Comparison of ENCODE assay signal across 1 cellular context in the genomic region with DNA sequence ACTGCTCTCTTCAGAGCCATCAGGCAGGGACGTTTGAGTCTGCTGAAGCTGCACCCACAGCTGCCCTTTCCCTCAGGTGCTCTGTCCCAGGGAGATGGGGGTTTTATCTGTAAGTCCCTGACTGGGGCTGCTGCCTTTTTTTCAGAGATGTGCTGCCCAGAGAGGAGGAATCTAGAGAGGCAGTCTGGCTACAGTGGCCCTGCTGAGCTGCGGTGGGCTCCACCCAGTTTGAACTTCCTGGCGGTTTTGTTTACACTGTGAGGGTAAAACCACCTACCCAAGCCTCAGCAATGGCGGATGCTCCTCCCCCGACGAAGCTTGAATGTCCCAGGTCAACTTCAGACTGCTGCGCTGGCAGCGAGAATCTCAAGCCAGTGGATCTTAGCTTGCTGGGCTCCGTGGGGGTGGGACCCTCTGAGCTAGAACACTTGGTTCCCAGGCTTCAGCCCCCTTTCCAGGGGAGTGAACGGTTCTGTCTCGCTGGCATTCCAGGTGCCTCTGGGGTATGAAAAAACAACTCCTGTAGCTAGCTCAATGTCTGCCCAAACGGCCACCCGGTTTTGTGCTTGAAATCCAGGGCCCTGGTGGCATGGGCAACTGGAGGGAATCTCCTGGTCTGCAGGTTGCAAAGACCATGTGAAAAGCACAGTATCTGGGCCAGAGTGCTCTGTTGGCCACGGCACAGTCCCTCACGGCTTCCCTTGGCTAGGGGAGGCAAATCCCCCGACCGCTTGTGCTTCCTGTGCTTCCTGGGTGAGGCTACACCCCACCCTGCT.
TF ChIP-seq lines count a peak whose summit lies in the region.

No MANE protein-coding gene starts in this region.

TF ChIP-seq in HepG2, 621 proteins besides CTCF, POLR2A, EP300 and RAD21 (continued from another document and continues in another):
- TF ChIP-seq, protein P1, sequence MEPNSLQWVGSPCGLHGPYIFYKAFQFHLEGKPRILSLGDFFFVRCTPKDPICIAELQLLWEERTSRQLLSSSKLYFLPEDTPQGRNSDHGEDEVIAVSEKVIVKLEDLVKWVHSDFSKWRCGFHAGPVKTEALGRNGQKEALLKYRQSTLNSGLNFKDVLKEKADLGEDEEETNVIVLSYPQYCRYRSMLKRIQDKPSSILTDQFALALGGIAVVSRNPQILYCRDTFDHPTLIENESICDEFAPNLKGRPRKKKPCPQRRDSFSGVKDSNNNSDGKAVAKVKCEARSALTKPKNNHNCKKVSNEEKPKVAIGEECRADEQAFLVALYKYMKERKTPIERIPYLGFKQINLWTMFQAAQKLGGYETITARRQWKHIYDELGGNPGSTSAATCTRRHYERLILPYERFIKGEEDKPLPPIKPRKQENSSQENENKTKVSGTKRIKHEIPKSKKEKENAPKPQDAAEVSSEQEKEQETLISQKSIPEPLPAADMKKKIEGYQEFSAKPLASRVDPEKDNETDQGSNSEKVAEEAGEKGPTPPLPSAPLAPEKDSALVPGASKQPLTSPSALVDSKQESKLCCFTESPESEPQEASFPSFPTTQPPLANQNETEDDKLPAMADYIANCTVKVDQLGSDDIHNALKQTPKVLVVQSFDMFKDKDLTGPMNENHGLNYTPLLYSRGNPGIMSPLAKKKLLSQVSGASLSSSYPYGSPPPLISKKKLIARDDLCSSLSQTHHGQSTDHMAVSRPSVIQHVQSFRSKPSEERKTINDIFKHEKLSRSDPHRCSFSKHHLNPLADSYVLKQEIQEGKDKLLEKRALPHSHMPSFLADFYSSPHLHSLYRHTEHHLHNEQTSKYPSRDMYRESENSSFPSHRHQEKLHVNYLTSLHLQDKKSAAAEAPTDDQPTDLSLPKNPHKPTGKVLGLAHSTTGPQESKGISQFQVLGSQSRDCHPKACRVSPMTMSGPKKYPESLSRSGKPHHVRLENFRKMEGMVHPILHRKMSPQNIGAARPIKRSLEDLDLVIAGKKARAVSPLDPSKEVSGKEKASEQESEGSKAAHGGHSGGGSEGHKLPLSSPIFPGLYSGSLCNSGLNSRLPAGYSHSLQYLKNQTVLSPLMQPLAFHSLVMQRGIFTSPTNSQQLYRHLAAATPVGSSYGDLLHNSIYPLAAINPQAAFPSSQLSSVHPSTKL (CRISPR knock-in tag; IDR thresholded peaks at IDR 0.05): peak; percentile 57; the same call in 1 of the 2 replicates
- TF ChIP-seq GFI1 (CRISPR knock-in tag; IDR thresholded peaks at IDR 0.05; ENCODE audit: borderline replicate concordance): no peak
- TF ChIP-seq ZNF737 (CRISPR knock-in tag; IDR thresholded peaks at IDR 0.05; ENCODE audit: borderline replicate concordance): no peak
- TF ChIP-seq, protein P2, sequence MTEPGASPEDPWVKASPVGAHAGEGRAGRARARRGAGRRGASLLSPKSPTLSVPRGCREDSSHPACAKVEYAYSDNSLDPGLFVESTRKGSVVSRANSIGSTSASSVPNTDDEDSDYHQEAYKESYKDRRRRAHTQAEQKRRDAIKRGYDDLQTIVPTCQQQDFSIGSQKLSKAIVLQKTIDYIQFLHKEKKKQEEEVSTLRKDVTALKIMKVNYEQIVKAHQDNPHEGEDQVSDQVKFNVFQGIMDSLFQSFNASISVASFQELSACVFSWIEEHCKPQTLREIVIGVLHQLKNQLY (CRISPR knock-in tag; IDR thresholded peaks at IDR 0.05): no peak
- peak; percentile 35; the same call in 1 of the 2 replicates for TF ChIP-seq BCL6 (CRISPR knock-in tag; IDR thresholded peaks at IDR 0.05)
- 0 out of 2 replicates have a peak, but pooled peaks have one; percentile 23 for TF ChIP-seq NCOA2 (CRISPR knock-in tag; IDR thresholded peaks at IDR 0.05)
- no peak for TF ChIP-seq PHF5A (CRISPR knock-in tag; IDR thresholded peaks at IDR 0.05; ENCODE audit: low read depth, unreplicated experiment)
- TF ChIP-seq ZEB1 (IDR thresholded peaks at IDR 0.05; ENCODE audit: insufficient replicate concordance, low read depth): no peak
- TF ChIP-seq ERF (CRISPR knock-in tag; IDR thresholded peaks at IDR 0.05): peak; percentile 38; the same call in 1 of the 2 replicates
- no peak for TF ChIP-seq MEF2D (CRISPR knock-in tag; IDR thresholded peaks at IDR 0.05)
- TF ChIP-seq ZNF629 (CRISPR knock-in tag; conservative IDR thresholded peaks at IDR 0.05): no peak
- TF ChIP-seq ZNF567 (CRISPR knock-in tag; IDR thresholded peaks at IDR 0.05; ENCODE audit: borderline replicate concordance): no peak
- TF ChIP-seq ARHGAP35 (CRISPR knock-in tag; IDR thresholded peaks at IDR 0.05; ENCODE audit: borderline replicate concordance): no peak
- TF ChIP-seq, protein P3, sequence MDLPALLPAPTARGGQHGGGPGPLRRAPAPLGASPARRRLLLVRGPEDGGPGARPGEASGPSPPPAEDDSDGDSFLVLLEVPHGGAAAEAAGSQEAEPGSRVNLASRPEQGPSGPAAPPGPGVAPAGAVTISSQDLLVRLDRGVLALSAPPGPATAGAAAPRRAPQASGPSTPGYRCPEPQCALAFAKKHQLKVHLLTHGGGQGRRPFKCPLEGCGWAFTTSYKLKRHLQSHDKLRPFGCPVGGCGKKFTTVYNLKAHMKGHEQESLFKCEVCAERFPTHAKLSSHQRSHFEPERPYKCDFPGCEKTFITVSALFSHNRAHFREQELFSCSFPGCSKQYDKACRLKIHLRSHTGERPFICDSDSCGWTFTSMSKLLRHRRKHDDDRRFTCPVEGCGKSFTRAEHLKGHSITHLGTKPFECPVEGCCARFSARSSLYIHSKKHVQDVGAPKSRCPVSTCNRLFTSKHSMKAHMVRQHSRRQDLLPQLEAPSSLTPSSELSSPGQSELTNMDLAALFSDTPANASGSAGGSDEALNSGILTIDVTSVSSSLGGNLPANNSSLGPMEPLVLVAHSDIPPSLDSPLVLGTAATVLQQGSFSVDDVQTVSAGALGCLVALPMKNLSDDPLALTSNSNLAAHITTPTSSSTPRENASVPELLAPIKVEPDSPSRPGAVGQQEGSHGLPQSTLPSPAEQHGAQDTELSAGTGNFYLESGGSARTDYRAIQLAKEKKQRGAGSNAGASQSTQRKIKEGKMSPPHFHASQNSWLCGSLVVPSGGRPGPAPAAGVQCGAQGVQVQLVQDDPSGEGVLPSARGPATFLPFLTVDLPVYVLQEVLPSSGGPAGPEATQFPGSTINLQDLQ (CRISPR knock-in tag; IDR thresholded peaks at IDR 0.05): no peak
- TF ChIP-seq CBX5 (CRISPR knock-in tag; IDR thresholded peaks at IDR 0.05; ENCODE audit: borderline replicate concordance): peak; percentile 65; the same call in 1 of the 2 replicates
- 0 out of 2 replicates have a peak, but pooled peaks have one; percentile 45 for TF ChIP-seq ZNF501 (CRISPR knock-in tag; IDR thresholded peaks at IDR 0.05)
- TF ChIP-seq ZNF292 (CRISPR knock-in tag; IDR thresholded peaks at IDR 0.05; ENCODE audit: borderline replicate concordance, low read depth): 0 out of 2 replicates have a peak, but pooled peaks have one; percentile 10
- no peak for TF ChIP-seq SP4 (CRISPR knock-in tag; IDR thresholded peaks at IDR 0.05)
- TF ChIP-seq ZNF234 (CRISPR knock-in tag; conservative IDR thresholded peaks at IDR 0.05): no peak
- TF ChIP-seq, protein P4, sequence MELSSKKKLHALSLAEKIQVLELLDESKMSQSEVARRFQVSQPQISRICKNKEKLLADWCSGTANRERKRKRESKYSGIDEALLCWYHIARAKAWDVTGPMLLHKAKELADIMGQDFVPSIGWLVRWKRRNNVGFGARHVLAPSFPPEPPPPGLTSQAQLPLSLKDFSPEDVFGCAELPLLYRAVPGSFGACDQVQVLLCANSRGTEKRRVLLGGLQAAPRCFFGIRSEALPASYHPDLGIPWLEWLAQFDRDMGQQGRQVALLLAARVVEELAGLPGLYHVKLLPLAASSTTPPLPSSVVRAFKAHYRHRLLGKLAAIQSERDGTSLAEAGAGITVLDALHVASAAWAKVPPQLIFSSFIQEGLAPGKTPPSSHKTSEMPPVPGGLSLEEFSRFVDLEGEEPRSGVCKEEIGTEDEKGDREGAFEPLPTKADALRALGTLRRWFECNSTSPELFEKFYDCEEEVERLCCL (CRISPR knock-in tag; IDR thresholded peaks at IDR 0.05; ENCODE audit: borderline replicate concordance): 0 out of 2 replicates have a peak, but pooled peaks have one; percentile 55
- no peak for TF ChIP-seq KDM1A (CRISPR knock-in tag; IDR thresholded peaks at IDR 0.05)
- no peak for TF ChIP-seq ZNF124 (CRISPR knock-in tag; IDR thresholded peaks at IDR 0.05)
- no peak for TF ChIP-seq KLF9 (CRISPR knock-in tag; IDR thresholded peaks at IDR 0.05; ENCODE audit: low read depth)
- no peak for TF ChIP-seq HHEX (CRISPR knock-in tag; IDR thresholded peaks at IDR 0.05)
- TF ChIP-seq NR2F2 (IDR thresholded peaks at IDR 0.05; ENCODE audit: borderline replicate concordance, low read depth): no peak
- no peak for TF ChIP-seq ZFAT (CRISPR knock-in tag; conservative IDR thresholded peaks at IDR 0.05)
- no peak for TF ChIP-seq GABPA (IDR thresholded peaks at IDR 0.05; ENCODE audit: low read depth, low read length)
- TF ChIP-seq GABPA (CRISPR knock-in tag; IDR thresholded peaks at IDR 0.05; ENCODE audit: low read depth): 0 out of 2 replicates have a peak, but pooled peaks have one; percentile 14
- TF ChIP-seq ZBTB1 (CRISPR knock-in tag; IDR thresholded peaks at IDR 0.05; ENCODE audit: borderline replicate concordance): no peak
- no peak for TF ChIP-seq SRSF9 (IDR thresholded peaks at IDR 0.05; ENCODE audit: borderline replicate concordance, insufficient read depth, low read depth, low read length, poor library complexity, severe bottlenecking)
- TF ChIP-seq, protein P5, sequence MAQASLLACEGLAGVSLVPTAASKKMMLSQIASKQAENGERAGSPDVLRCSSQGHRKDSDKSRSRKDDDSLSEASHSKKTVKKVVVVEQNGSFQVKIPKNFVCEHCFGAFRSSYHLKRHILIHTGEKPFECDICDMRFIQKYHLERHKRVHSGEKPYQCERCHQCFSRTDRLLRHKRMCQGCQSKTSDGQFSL (CRISPR knock-in tag; IDR thresholded peaks at IDR 0.05): no peak
- TF ChIP-seq TAF1 (CRISPR knock-in tag; IDR thresholded peaks at IDR 0.05): peak; percentile 38; the same call in 1 of the 2 replicates
- TF ChIP-seq, protein P6, sequence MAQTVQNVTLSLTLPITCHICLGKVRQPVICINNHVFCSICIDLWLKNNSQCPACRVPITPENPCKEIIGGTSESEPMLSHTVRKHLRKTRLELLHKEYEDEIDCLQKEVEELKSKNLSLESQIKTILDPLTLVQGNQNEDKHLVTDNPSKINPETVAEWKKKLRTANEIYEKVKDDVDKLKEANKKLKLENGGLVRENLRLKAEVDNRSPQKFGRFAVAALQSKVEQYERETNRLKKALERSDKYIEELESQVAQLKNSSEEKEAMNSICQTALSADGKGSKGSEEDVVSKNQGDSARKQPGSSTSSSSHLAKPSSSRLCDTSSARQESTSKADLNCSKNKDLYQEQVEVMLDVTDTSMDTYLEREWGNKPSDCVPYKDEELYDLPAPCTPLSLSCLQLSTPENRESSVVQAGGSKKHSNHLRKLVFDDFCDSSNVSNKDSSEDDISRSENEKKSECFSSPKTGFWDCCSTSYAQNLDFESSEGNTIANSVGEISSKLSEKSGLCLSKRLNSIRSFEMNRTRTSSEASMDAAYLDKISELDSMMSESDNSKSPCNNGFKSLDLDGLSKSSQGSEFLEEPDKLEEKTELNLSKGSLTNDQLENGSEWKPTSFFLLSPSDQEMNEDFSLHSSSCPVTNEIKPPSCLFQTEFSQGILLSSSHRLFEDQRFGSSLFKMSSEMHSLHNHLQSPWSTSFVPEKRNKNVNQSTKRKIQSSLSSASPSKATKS (CRISPR knock-in tag; IDR thresholded peaks at IDR 0.05): no peak
- TF ChIP-seq, protein P7, sequence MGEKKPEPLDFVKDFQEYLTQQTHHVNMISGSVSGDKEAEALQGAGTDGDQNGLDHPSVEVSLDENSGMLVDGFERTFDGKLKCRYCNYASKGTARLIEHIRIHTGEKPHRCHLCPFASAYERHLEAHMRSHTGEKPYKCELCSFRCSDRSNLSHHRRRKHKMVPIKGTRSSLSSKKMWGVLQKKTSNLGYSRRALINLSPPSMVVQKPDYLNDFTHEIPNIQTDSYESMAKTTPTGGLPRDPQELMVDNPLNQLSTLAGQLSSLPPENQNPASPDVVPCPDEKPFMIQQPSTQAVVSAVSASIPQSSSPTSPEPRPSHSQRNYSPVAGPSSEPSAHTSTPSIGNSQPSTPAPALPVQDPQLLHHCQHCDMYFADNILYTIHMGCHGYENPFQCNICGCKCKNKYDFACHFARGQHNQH (CRISPR knock-in tag; IDR thresholded peaks at IDR 0.05): 0 out of 2 replicates have a peak, but pooled peaks have one; percentile 25
- no peak for TF ChIP-seq ZNF556 (CRISPR knock-in tag; IDR thresholded peaks at IDR 0.05; ENCODE audit: borderline replicate concordance)
- no peak for TF ChIP-seq ZNF383 (CRISPR knock-in tag; IDR thresholded peaks at IDR 0.05; ENCODE audit: borderline replicate concordance)
- no peak for TF ChIP-seq KLF6 (CRISPR knock-in tag; IDR thresholded peaks at IDR 0.05)
- no peak for TF ChIP-seq ZFP36 (IDR thresholded peaks at IDR 0.05; ENCODE audit: borderline replicate concordance, low read depth, low read length, partially characterized antibody)
- TF ChIP-seq, protein P8, sequence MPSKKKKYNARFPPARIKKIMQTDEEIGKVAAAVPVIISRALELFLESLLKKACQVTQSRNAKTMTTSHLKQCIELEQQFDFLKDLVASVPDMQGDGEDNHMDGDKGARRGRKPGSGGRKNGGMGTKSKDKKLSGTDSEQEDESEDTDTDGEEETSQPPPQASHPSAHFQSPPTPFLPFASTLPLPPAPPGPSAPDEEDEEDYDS (CRISPR knock-in tag; IDR thresholded peaks at IDR 0.05): no peak
- no peak for TF ChIP-seq POLR2AphosphoS2 (IDR thresholded peaks at IDR 0.05; ENCODE audit: low read depth, low read length)
- no peak for TF ChIP-seq SOX13 (IDR thresholded peaks at IDR 0.05)
- TF ChIP-seq SOX13 (CRISPR knock-in tag; conservative IDR thresholded peaks at IDR 0.05 in 1 of 2, IDR thresholded peaks at IDR 0.05 in 1 of 2): no peak; a peak in 1 of 4 replicates
- TF ChIP-seq HMG20B (CRISPR knock-in tag; conservative IDR thresholded peaks at IDR 0.05): no peak
- no peak for TF ChIP-seq MIXL1 (CRISPR knock-in tag; IDR thresholded peaks at IDR 0.05)
- TF ChIP-seq ZFP62 (CRISPR knock-in tag; IDR thresholded peaks at IDR 0.05): no peak
- TF ChIP-seq ZBTB8A (CRISPR knock-in tag; IDR thresholded peaks at IDR 0.05; ENCODE audit: borderline replicate concordance, low read depth): no peak
- TF ChIP-seq, protein P9, sequence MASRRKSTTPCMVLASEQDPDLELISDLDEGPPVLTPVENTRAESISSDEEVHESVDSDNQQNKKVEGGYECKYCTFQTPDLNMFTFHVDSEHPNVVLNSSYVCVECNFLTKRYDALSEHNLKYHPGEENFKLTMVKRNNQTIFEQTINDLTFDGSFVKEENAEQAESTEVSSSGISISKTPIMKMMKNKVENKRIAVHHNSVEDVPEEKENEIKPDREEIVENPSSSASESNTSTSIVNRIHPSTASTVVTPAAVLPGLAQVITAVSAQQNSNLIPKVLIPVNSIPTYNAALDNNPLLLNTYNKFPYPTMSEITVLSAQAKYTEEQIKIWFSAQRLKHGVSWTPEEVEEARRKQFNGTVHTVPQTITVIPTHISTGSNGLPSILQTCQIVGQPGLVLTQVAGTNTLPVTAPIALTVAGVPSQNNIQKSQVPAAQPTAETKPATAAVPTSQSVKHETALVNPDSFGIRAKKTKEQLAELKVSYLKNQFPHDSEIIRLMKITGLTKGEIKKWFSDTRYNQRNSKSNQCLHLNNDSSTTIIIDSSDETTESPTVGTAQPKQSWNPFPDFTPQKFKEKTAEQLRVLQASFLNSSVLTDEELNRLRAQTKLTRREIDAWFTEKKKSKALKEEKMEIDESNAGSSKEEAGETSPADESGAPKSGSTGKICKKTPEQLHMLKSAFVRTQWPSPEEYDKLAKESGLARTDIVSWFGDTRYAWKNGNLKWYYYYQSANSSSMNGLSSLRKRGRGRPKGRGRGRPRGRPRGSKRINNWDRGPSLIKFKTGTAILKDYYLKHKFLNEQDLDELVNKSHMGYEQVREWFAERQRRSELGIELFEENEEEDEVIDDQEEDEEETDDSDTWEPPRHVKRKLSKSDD (CRISPR knock-in tag; IDR thresholded peaks at IDR 0.05; ENCODE audit: low read depth): 0 out of 2 replicates have a peak, but pooled peaks have one; percentile 74
